Comparison of ENCODE assay signal across 8 cellular contexts in the genomic region with DNA sequence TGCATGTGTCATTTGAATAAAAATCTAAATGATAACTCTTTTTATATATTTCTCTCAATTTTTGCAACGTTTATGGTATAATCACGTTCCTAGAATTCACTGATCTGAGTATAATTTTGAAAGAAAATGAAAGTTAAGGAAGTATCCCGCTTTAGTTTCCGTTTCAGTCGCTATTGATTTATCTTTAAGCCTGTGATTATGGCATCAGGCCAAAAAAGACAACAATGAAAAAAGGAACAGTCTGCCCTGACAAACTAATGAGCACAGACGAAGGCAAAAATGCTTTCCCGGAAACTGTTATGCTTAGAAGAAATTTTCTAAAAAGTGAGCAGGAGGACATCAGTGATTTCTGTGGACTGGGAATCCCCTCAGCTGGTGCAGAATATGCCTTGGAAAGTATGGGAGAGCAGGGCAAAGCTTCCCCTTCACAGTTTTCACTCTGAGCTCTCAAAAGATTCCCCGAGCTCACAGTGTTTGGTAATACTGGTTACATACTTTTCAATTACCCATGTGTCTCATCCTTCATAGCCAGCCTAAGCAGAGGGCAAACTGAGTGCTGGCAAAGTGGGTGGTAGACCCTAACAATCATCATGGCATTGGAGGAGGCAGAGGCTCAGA. TPM values are rescaled to one million over a fixed set of nuclear protein-coding genes. Genes with fewer than 3 reads are reported as not detected.
DNase-seq lines count a peak whose midpoint lies in the region; ATAC-seq and TF ChIP-seq lines count a peak whose summit lies in the region.

No MANE protein-coding gene starts in this region.

- peak overlapping the region in 1 of 5 donors; percentile 10 for H3K27ac ChIP-seq in stomach

- no peak for TF ChIP-seq EP300 in stomach (IDR thresholded peaks at IDR 0.05)

- intact Hi-C loops in stomach (cut with DNase I; ENCODE audit: low total_unique reads) = no loop called here

- TF ChIP-seq POLR2A in stomach (IDR thresholded peaks at IDR 0.05) (no peak), GM18505 (IDR thresholded peaks at IDR 0.05; ENCODE audit: borderline replicate concordance, extremely low read depth, insufficient read depth, insufficient read length) (no peak)

- no peaks in the 10 kb centered on the region for H3K9me3 Mint-ChIP-seq in activated T-cell treated with anti-CD3 and anti-CD28 coated beads, Interleukin-2, amount 50 U/mL, for 4 hours
- H3K9me3 Mint-ChIP-seq in T-helper 2 cell treated with Interferon-gamma antibody and Interleukin-4, amounts not matched to agents 5 μg/mL and 100 μg/mL, for 36 hours = no peaks in the 10 kb centered on the region

- WGBS in stomach, 5 donors = 5 to 12% (median 6%) methylated on average over 8 of the region's 8 CpGs

- H3K9me3 ChIP-seq in stomach = no peaks in the 10 kb centered on the region

- no peaks in the 10 kb centered on the region for H3K27me3 Mint-ChIP-seq in activated T-cell treated with anti-CD3 and anti-CD28 coated beads, Interleukin-2, amount 50 U/mL, for 4 hours (ENCODE audit: low read depth)
- peaks cover 3% of the 10 kb centered on the region for H3K27me3 Mint-ChIP-seq in T-helper 2 cell treated with Interferon-gamma antibody and Interleukin-4, amounts not matched to agents 5 μg/mL and 100 μg/mL, for 36 hours (ENCODE audit: low read depth)

- TF ChIP-seq CTCF in stomach (IDR thresholded peaks at IDR 0.05) = no peak

- peaks cover 26% of the 10 kb centered on the region for H3K4me1 Mint-ChIP-seq in activated T-cell treated with anti-CD3 and anti-CD28 coated beads, Interleukin-2, amount 50 U/mL, for 4 hours (ENCODE audit: low read depth)
- peaks cover 27% of the 10 kb centered on the region for H3K4me1 Mint-ChIP-seq in T-helper 2 cell treated with Interferon-gamma antibody and Interleukin-4, amounts not matched to agents 5 μg/mL and 100 μg/mL, for 36 hours (ENCODE audit: low read depth)

- H3K4me3 Mint-ChIP-seq in activated T-cell treated with anti-CD3 and anti-CD28 coated beads, Interleukin-2, amount 50 U/mL, for 4 hours = peak overlapping the region; percentile 14
- peak overlapping the region; percentile 64 for H3K4me3 Mint-ChIP-seq in T-helper 2 cell treated with Interferon-gamma antibody and Interleukin-4, amounts not matched to agents 5 μg/mL and 100 μg/mL, for 36 hours

- peaks cover 0 to 19% (median 6%) of the 10 kb centered on the region in 4 donors for H3K4me1 ChIP-seq in stomach

- H3K27ac Mint-ChIP-seq in T-helper 2 cell treated with Interferon-gamma antibody and Interleukin-4, amounts not matched to agents 5 μg/mL and 100 μg/mL, for 36 hours = no peak overlapping the region

- peak; percentile 33 to 45 for ATAC-seq in activated T-cell treated with anti-CD3 and anti-CD28 coated beads, Interleukin-2, amount 50 U/mL, for 4 hours
- ATAC-seq in GM18505 (IDR thresholded peaks at IDR 0.05; ENCODE audit: unreplicated experiment) (no peak), GM19324 (IDR thresholded peaks at IDR 0.05; ENCODE audit: low FRiP score, unreplicated experiment) (no peak)

- H3K36me3 Mint-ChIP-seq in activated T-cell treated with anti-CD3 and anti-CD28 coated beads, Interleukin-2, amount 50 U/mL, for 4 hours (ENCODE audit: insufficient read depth) = no peaks in the 10 kb centered on the region
- no peaks in the 10 kb centered on the region for H3K36me3 Mint-ChIP-seq in T-helper 2 cell treated with Interferon-gamma antibody and Interleukin-4, amounts not matched to agents 5 μg/mL and 100 μg/mL, for 36 hours (ENCODE audit: low read depth)

- H3K27me3 ChIP-seq in stomach = no peaks in the 10 kb centered on the region

- DNase-seq in activated T-cell treated with anti-CD3 and anti-CD28 coated beads, Interleukin-2, amount 50 U/mL, for 4 hours = no peak
- no peak for DNase-seq in activated T-cell treated with anti-CD3 and anti-CD28 coated beads for 4 hours
- no peak for DNase-seq in T-helper 2 cell treated with Interferon-gamma antibody and Interleukin-4, amounts not matched to agents 5 μg/mL and 100 μg/mL, for 36 hours (ENCODE audit: low spot score)
- DNase-seq in globus pallidus (ENCODE audit: low spot score) = peak; percentile 20
- DNase-seq in stomach = no peak
- DNase-seq in ecto neural progenitor cell (ENCODE audit: low spot score) = no peak

- no peaks in the 10 kb centered on the region for H3K36me3 ChIP-seq in stomach

- peak overlapping the region in 3 of 4 donors; percentile 3 to 22 (median 18) for H3K4me3 ChIP-seq in stomach

RNA-seq across cellular contexts. Expression of a gene that starts 5.1 kb away (rescaled TPM):
- 10 to 100 TPM; 13.0 to 52.3 (median 13.9) TPM for total RNA-seq in activated T-cell treated with anti-CD3 and anti-CD28 coated beads, Interleukin-2, amount 50 U/mL, for 4 hours
- under 1 TPM in 1 of 5 donors, not detected in 4; 0.92 TPM for total RNA-seq in stomach
- 10 to 100 TPM in 1 of 3 donors, 1 to 10 TPM in 2; 1.3 to 25.6 (median 4.1) TPM for polyA plus RNA-seq in stomach

RNA-seq across cellular contexts. Expression of a gene that starts 7.5 kb away (rescaled TPM):
- total RNA-seq in activated T-cell treated with anti-CD3 and anti-CD28 coated beads, Interleukin-2, amount 50 U/mL, for 4 hours = 1 to 10 TPM in 2 of 3 donors, under 1 TPM in 1; 0.37 to 3.4 (median 2.4) TPM
- total RNA-seq in stomach = 1 to 10 TPM in 1 of 5 donors, under 1 TPM in 1, not detected in 3; 0.43 to 1.3 TPM
- polyA plus RNA-seq in stomach = 1 to 10 TPM in 1 of 3 donors, under 1 TPM in 1, not detected in 1; 0.19 to 3.4 TPM

RNA-seq across cellular contexts. Expression of a gene that starts 21.0 kb away (rescaled TPM):
- total RNA-seq in activated T-cell treated with anti-CD3 and anti-CD28 coated beads, Interleukin-2, amount 50 U/mL, for 4 hours = 10 to 100 TPM; 13.0 to 65.1 (median 15.1) TPM
- 1 to 10 TPM in 2 of 5 donors, under 1 TPM in 1, not detected in 2; 0.37 to 4.3 (median 1.2) TPM for total RNA-seq in stomach
- polyA plus RNA-seq in stomach = 1 to 10 TPM in 1 of 3 donors, under 1 TPM in 2; 0.25 to 4.0 (median 0.46) TPM

RNA-seq across cellular contexts. Expression of a gene that starts 37.6 kb away (rescaled TPM):
- 10 to 100 TPM; 70.4 to 80.0 (median 79.9) TPM for total RNA-seq in activated T-cell treated with anti-CD3 and anti-CD28 coated beads, Interleukin-2, amount 50 U/mL, for 4 hours
- total RNA-seq in stomach = 10 to 100 TPM; 14.6 to 42.7 (median 33.0) TPM
- polyA plus RNA-seq in stomach = 10 to 100 TPM; 10.7 to 17.3 (median 14.4) TPM

RNA-seq across cellular contexts. Expression of a gene that starts 46.2 kb away (rescaled TPM):
- under 1 TPM in 2 of 3 donors, not detected in 1; 0.79 to 0.95 TPM for total RNA-seq in activated T-cell treated with anti-CD3 and anti-CD28 coated beads, Interleukin-2, amount 50 U/mL, for 4 hours
- total RNA-seq in stomach = 10 to 100 TPM in 1 of 5 donors, under 1 TPM in 2, not detected in 2; 0.45 to 26.3 (median 0.55) TPM
- polyA plus RNA-seq in stomach = under 1 TPM in 2 of 3 donors, not detected in 1; 0.46 to 0.90 TPM

Comparison
In these comparisons a context has a peak if more than half of its experiments do, and no peak if none do; other contexts are left out.
1. ATAC-seq: peak in activated T-cell treated with anti-CD3 and anti-CD28 coated beads, Interleukin-2, amount 50 U/mL, for 4 hours (2 of 2); none in GM18505 (single experiment) and GM19324 (single experiment).
2. RNA of a gene that starts 5.1 kb away (total RNA-seq): 13.0 to 52.3 TPM in activated T-cell treated with anti-CD3 and anti-CD28 coated beads, Interleukin-2, amount 50 U/mL, for 4 hours; 0.92 TPM in stomach; every median in the first group is over 4 times any median in the second.